ENCODE assay signal across 15 cellular contexts in the genomic region with DNA sequence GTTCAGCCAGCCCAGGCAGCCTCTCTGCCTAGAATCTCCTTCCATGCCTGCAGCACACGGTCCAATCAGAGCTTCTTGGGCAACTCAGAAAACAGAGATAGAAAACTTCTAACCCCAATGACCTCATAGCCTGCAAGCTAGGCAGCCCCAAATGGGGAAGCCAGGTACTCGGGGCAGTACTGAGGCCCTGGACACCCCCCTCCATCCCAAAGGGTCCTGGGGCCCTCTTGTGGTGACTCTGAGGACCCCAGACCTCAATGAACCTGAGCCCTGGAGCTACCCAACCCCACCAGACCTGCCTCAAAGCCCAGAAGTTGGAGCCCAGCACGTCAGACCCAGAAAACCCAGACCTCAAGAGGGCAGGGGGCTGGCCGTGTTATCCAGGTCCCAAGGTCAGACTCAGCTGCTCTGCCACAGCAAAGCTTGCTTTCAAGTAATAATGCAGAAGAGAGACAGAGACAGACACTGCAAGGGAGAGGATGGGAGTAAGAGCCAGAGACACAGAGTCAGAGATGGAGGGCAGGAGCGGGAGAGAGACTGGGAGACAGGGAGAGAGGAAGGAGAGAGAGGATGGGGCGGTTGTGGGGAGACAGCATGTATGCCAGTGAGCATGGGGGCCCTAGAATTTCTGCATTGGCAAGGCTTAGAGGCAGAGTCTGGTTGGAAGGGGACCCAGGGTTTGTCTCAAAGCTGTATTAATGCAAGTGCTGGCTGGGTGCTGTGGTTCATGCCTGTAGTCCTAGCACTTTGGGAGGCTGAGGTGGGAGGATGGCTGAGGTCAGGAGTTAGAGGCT. TPM values are rescaled to one million over a fixed set of nuclear protein-coding genes. Genes with fewer than 3 reads are reported as not detected.
DNase-seq lines count a peak whose midpoint lies in the region; ATAC-seq, FAIRE-seq and TF ChIP-seq lines count a peak whose summit lies in the region.
"Had no signal": no experiment of that assay in that cellular context is flagged by ENCODE, and none has a peak within 500 bp of the region (broad histone marks: within the 10 kb centered on the region; RNA-seq: fewer than 3 reads in every experiment).

No MANE protein-coding gene starts in this region.

- no peak overlapping the region for H3K4me2 ChIP-seq in HepG2 (ENCODE audit: low read depth, low read length)

- H2AFZ ChIP-seq in HepG2 (ENCODE audit: low read length), result no peak overlapping the region

- H3K36me3 Mint-ChIP-seq in endothelial cell (ENCODE audit: low read depth, unreplicated experiment), result peaks cover under 1% of the 10 kb centered on the region
- H3K36me3 Mint-ChIP-seq: activated CD8-positive, alpha-beta memory T cell treated with anti-CD3 and anti-CD28 coated beads, Interleukin-2, amount 10 ng/mL, durations not matched to agents 7 days and 5 days had no signal

- no peak overlapping the region for H3K27ac ChIP-seq in HepG2 (ENCODE audit: extremely low read length, insufficient read depth, low read length)
- no peak overlapping the region for H3K27ac ChIP-seq in right lobe of liver
- H3K27ac ChIP-seq: BLaER1 treated with 17β-estradiol and CSF1 and Interleukin-3, amounts not matched to agents 10 nM and 100 nM; ovary had no signal

- peak; percentile 63 for TF ChIP-seq CTCF in HepG2 (CRISPR knock-in tag; IDR thresholded peaks at IDR 0.05)
- TF ChIP-seq CTCF in right lobe of liver (IDR thresholded peaks at IDR 0.05), result no peak
- TF ChIP-seq CTCF in endothelial cell (IDR thresholded peaks at IDR 0.05; ENCODE audit: unreplicated experiment), result no peak

- TF ChIP-seq EP300 in HepG2 (IDR thresholded peaks at IDR 0.05; ENCODE audit: low read depth in 2 of 2, low read length in 2 of 2), result no peak
- no peak for TF ChIP-seq EP300 in HepG2 (CRISPR knock-in tag; IDR thresholded peaks at IDR 0.05; ENCODE audit: borderline replicate concordance)

- no peak overlapping the region for H3K9ac ChIP-seq in HepG2 (ENCODE audit: insufficient read depth, low read depth, low read length)
- H3K9ac ChIP-seq: BLaER1 treated with 17β-estradiol and CSF1 and Interleukin-3, amounts not matched to agents 10 nM and 100 nM had no signal

- no peaks in the 10 kb centered on the region for H3K9me3 ChIP-seq in HepG2 (ENCODE audit: low read length)
- H3K9me3 ChIP-seq in right lobe of liver, result no peaks in the 10 kb centered on the region
- H3K9me3 ChIP-seq: BLaER1 treated with 17β-estradiol and CSF1 and Interleukin-3, amounts not matched to agents 10 nM and 100 nM; ovary had no signal

- H3K36me3 ChIP-seq in HepG2 (replicated peaks in 1 of 2; ENCODE audit: control insufficient read depth in 1 of 2, insufficient read depth in 2 of 2, low read length in 2 of 2) (no peaks in the 10 kb centered on the region), right lobe of liver (no peaks in the 10 kb centered on the region)
- H3K36me3 ChIP-seq: ovary had no signal

- in situ Hi-C loops in HepG2 (cut with HindIII; ENCODE audit: extremely low pct_ligation_motif_present, low pct_unique_long_range_greater_than_20kb), result no loop called here

- H3K27me3 ChIP-seq in HepG2 (ENCODE audit: control insufficient read depth in 1 of 2, insufficient read depth in 2 of 2, low read length in 2 of 2) (peaks cover 1 to 5% of the 10 kb centered on the region in 2 experiments; a peak in 2 of 5 replicates), right lobe of liver (no peaks in the 10 kb centered on the region)
- H3K27me3 ChIP-seq: BLaER1 treated with 17β-estradiol and CSF1 and Interleukin-3, amounts not matched to agents 10 nM and 100 nM; ovary had no signal

- POLR2A ChIA-PET in HepG2 (lab: Yijun Ruan, JAX), result interaction anchor here (0.7 to 1.0 kb wide), 2 partner anchors 10 to 126 kb away, joined by 3 to 6 read pairs; no protein-coding TSS in a partner anchor

- H3K4me3 Mint-ChIP-seq in endothelial cell (ENCODE audit: unreplicated experiment), result no peak overlapping the region
- H3K4me3 Mint-ChIP-seq: activated CD8-positive, alpha-beta memory T cell treated with anti-CD3 and anti-CD28 coated beads, Interleukin-2, amount 10 ng/mL, durations not matched to agents 7 days and 5 days; T-helper 1 cell treated with Interleukin-12 subunit alpha and Interleukin-12 subunit beta and Interleukin-4 antibody, amounts not matched to agents 30 μg/mL and 1 μg/mL, for 36 hours had no signal

- ATAC-seq in HepG2 (peak; percentile 41), right lobe of liver (no peak)
- ATAC-seq: activated CD8-positive, alpha-beta memory T cell treated with anti-CD3 and anti-CD28 coated beads, Interleukin-2, amount 10 ng/mL, durations not matched to agents 7 days and 5 days had no signal

- peaks cover 10% of the 10 kb centered on the region for H3K4me1 Mint-ChIP-seq in endothelial cell (ENCODE audit: unreplicated experiment)

- intact Hi-C loops in HepG2 (cut with micrococcal nuclease; ENCODE audit: unreplicated experiment), result no loop called here
- intact Hi-C loops in right lobe of liver (cut with DNase I), result loop anchor here in 1 of 2 donors (10.0 kb wide), 1 partner anchor 239 kb away; no protein-coding TSS in a partner anchor

- H3K9me3 Mint-ChIP-seq in endothelial cell (ENCODE audit: unreplicated experiment), result no peaks in the 10 kb centered on the region
- H3K9me3 Mint-ChIP-seq: T-helper 1 cell treated with Interleukin-12 subunit alpha and Interleukin-12 subunit beta and Interleukin-4 antibody, amounts not matched to agents 30 μg/mL and 1 μg/mL, for 36 hours had no signal

- H3K4me1 ChIP-seq in HepG2 (ENCODE audit: insufficient read depth, low read length) (peaks cover 28% of the 10 kb centered on the region), right lobe of liver (peaks cover 0 to 7% (median 0%) of the 10 kb centered on the region in 4 donors)

- peaks cover 4% of the 10 kb centered on the region; the same call in 1 of the 2 replicates for H4K20me1 ChIP-seq in HepG2 (ENCODE audit: insufficient read depth, low read length)

- no peaks in the 10 kb centered on the region for H3K79me2 ChIP-seq in HepG2 (ENCODE audit: insufficient read depth, low read length)

- DNase-seq in HepG2 (ENCODE audit: low spot score) (no peak), right lobe of liver (no peak), NOMO-1 treated with DMSO at 0.1 percent for 48 hours (lab: John Stamatoyannopoulos, UW; ENCODE audit: unreplicated experiment) (peak; percentile 54), endothelial cell (ENCODE audit: low spot score) (no peak), ureter (ENCODE audit: low spot score) (peak; percentile 19), NCI-H748 (lab: John Stamatoyannopoulos, UW; ENCODE audit: unreplicated experiment) (no peak), NCI-H2081 treated with DMSO at 0.1 percent for 48 hours (lab: John Stamatoyannopoulos, UW) (no peak), NCI-H1436 treated with DMSO at 0.1 percent for 48 hours (lab: John Stamatoyannopoulos, UW) (no peak)
- DNase-seq: activated CD8-positive, alpha-beta memory T cell treated with anti-CD3 and anti-CD28 coated beads, Interleukin-2, amount 10 ng/mL, durations not matched to agents 7 days and 5 days; amniotic stem cell; effector CD8-positive, alpha-beta T cell; NCI-H146; ovary had no signal

- CTCF ChIA-PET in HepG2 (lab: Yijun Ruan, JAX; ENCODE audit: low intra/inter-chr PET ratio, low total read pairs), result no interaction called here

- 16% methylated on average over 6 of the region's 6 CpGs for WGBS in HepG2 (ENCODE audit: low lambda C conversion rate)
- WGBS in right lobe of liver (ENCODE audit: insufficient coverage, low coverage, low lambda C conversion rate, missing lambda C conversion rate), result 69% methylated on average over 6 of the region's 6 CpGs

- H3K27ac Mint-ChIP-seq in endothelial cell (ENCODE audit: unreplicated experiment), result peak overlapping the region; percentile 54
- H3K27ac Mint-ChIP-seq: activated CD8-positive, alpha-beta memory T cell treated with anti-CD3 and anti-CD28 coated beads, Interleukin-2, amount 10 ng/mL, durations not matched to agents 7 days and 5 days; T-helper 1 cell treated with Interleukin-12 subunit alpha and Interleukin-12 subunit beta and Interleukin-4 antibody, amounts not matched to agents 30 μg/mL and 1 μg/mL, for 36 hours had no signal

- TF ChIP-seq POLR2A in HepG2 (IDR thresholded peaks at IDR 0.05; ENCODE audit: insufficient read depth in 1 of 2, low read depth in 2 of 2, low read length in 2 of 2) (no peak), right lobe of liver (IDR thresholded peaks at IDR 0.05) (no peak)

- peaks cover 11% of the 10 kb centered on the region for H3K27me3 Mint-ChIP-seq in endothelial cell (ENCODE audit: unreplicated experiment)
- H3K27me3 Mint-ChIP-seq: activated CD8-positive, alpha-beta memory T cell treated with anti-CD3 and anti-CD28 coated beads, Interleukin-2, amount 10 ng/mL, durations not matched to agents 7 days and 5 days had no signal

- H3K4me3 ChIP-seq in HepG2 (replicated peaks in 1 of 3; ENCODE audit: insufficient read depth in 1 of 3, low read depth in 2 of 3, low read length in 3 of 3) (no peak overlapping the region), right lobe of liver (no peak overlapping the region)
- H3K4me3 ChIP-seq: BLaER1 treated with 17β-estradiol and CSF1 and Interleukin-3, amounts not matched to agents 10 nM and 100 nM; ovary had no signal

- no TSS peak for BruUV-seq in HepG2 (replicated peaks; lab: Mats Ljungman, UMichigan)

- FAIRE-seq in HepG2 (lab: Jason Lieb, UNC), result no peak

- 0 out of 2 replicates have a peak, but pooled peaks have one; percentile 29 for TF ChIP-seq RAD21 in HepG2 (CRISPR knock-in tag; IDR thresholded peaks at IDR 0.05)

RNA-seq across cellular contexts. Expression of gene SERTAD2, which starts 28.2 kb away (rescaled TPM):
- total RNA-seq in HepG2 (2016; rRNA removed; fragmentation: Illumina TruSeq; extraction: Trizol), result 6.7 and 11.8 TPM in 2 replicates
- 1.4 and 1.5 TPM in 2 replicates for total RNA-seq in HepG2 (2016; cell fraction: cytosol; rRNA removed; fragmentation: Illumina TruSeq; extraction: Trizol; ENCODE audit: low read depth)
- 6.7 and 10.6 TPM in 2 replicates for total RNA-seq in HepG2 (2016; cell fraction: insoluble cytoplasmic fraction; rRNA removed; fragmentation: Illumina TruSeq; extraction: Trizol)
- total RNA-seq in HepG2 (2016; cell fraction: membrane; rRNA removed; fragmentation: Illumina TruSeq; extraction: Trizol), result 7.8 and 8.3 TPM in 2 replicates
- 14.3 and 14.5 TPM in 2 replicates for total RNA-seq in HepG2 (2016; cell fraction: nucleus; rRNA removed; fragmentation: Illumina TruSeq; extraction: Trizol)
- polyA plus RNA-seq in HepG2 (2011; rRNA removed), result 22.6 and 23.5 TPM in 2 replicates
- polyA plus RNA-seq in HepG2 (2011; cell fraction: cytosol; rRNA removed), result 18.0 and 25.0 TPM in 2 replicates
- polyA plus RNA-seq in HepG2 (2011; cell fraction: nucleus; rRNA removed), result 19.6 and 25.0 TPM in 2 replicates
- 42.6 and 46.2 TPM in 2 replicates for polyA plus RNA-seq in HepG2 (2012)
- 1.8 and 2.6 TPM in 2 replicates for polyA plus RNA-seq in HepG2 (2016; cell fraction: cytosol; fragmentation: Illumina TruSeq; extraction: Trizol; ENCODE audit: low read depth)
- polyA plus RNA-seq in HepG2 (2016; cell fraction: insoluble cytoplasmic fraction; fragmentation: Illumina TruSeq; extraction: Trizol; ENCODE audit: low read depth), result 15.8 and 17.6 TPM in 2 replicates
- polyA plus RNA-seq in HepG2 (2016; cell fraction: membrane; fragmentation: Illumina TruSeq; extraction: Trizol; ENCODE audit: low read depth), result 6.6 and 6.8 TPM in 2 replicates
- 25.6 and 26.8 TPM in 2 replicates for polyA plus RNA-seq in HepG2 (2016; cell fraction: nucleus; fragmentation: Illumina TruSeq; extraction: Trizol; ENCODE audit: insufficient read depth, low read depth)
- polyA minus RNA-seq in HepG2 (2011; rRNA and poly(A)+ RNA removed; ENCODE audit: low replicate concordance), result 7.6 and 39.9 TPM in 2 replicates
- polyA minus RNA-seq in HepG2 (2011; cell fraction: cytosol; rRNA and poly(A)+ RNA removed), result 37.8 and 40.2 TPM in 2 replicates
- 37.5 and 39.7 TPM in 2 replicates for polyA minus RNA-seq in HepG2 (2011; cell fraction: nucleus; rRNA and poly(A)+ RNA removed)
- 10 to 100 TPM in 2 of 6 experiments, 1 to 10 TPM in 4; 3.7 to 14.4 (median 8.4) TPM for total RNA-seq in right lobe of liver
- 9.8 TPM for total RNA-seq in endothelial cell (ENCODE audit: unreplicated experiment)
- total RNA-seq in ureter, result 23.1 TPM

Comparison
In these comparisons a context has a peak if more than half of its experiments do, and no peak if none do; other contexts are left out.
1. DNase-seq: peak in NOMO-1 treated with DMSO at 0.1 percent for 48 hours (single experiment) and ureter (single experiment); none in HepG2 (single experiment), right lobe of liver (0 of 3), endothelial cell (single experiment), NCI-H748 (single experiment), NCI-H2081 treated with DMSO at 0.1 percent for 48 hours (single experiment) and NCI-H1436 treated with DMSO at 0.1 percent for 48 hours (single experiment).